In genomic region chr3:154792828-154793227, GRCh38 we compare ENCODE assay signal across 30 cellular contexts.
"Had no signal": no experiment of that assay in that cellular context is flagged by ENCODE, and none has a peak within 500 bp of the region (broad histone marks: within the 10 kb centered on the region; RNA-seq: fewer than 3 reads in every experiment).

No MANE protein-coding gene starts in this region.

- H3K4me3 ChIP-seq: ascending aorta, breast epithelium, psoas muscle, right atrium auricular region, suprapubic skin, tibial artery, upper lobe of right lung had no signal

- H3K4me1 ChIP-seq: breast epithelium, parathyroid adenoma, psoas muscle, right atrium auricular region, suprapubic skin had no signal

- DNase-seq: activated CD4-positive, alpha-beta T cell treated with anti-CD3 and anti-CD28 coated beads for 48 hours; activated CD4-positive, alpha-beta T cell treated with anti-CD3 and anti-CD28 coated beads, Interleukin-2, amount 50 U/mL, for 48 hours; activated CD8-positive, alpha-beta memory T cell treated with anti-CD3 and anti-CD28 coated beads, Interleukin-2, amount 50 U/mL, for 48 hours; activated gamma-delta T cell; activated naive CD4-positive, alpha-beta T cell treated with anti-CD3 and anti-CD28 coated beads, Interleukin-2, amount 10 ng/mL, durations not matched to agents 7 days and 5 days; activated naive CD8-positive, alpha-beta T cell treated with anti-CD3 and anti-CD28 coated beads, Interleukin-2, amount 10 ng/mL, durations not matched to agents 7 days and 5 days; activated T-cell treated with anti-CD3 and anti-CD28 coated beads, Interleukin-2, amount 50 U/mL, for 24 hours; central memory CD4-positive, alpha-beta T cell; foreskin fibroblast; head of caudate nucleus; hippocampal formation; left colon; midbrain; naive thymus-derived CD8-positive, alpha-beta T cell; nucleus accumbens; psoas muscle; stimulated activated CD4-positive, alpha-beta T cell treated with anti-CD3 and anti-CD28 coated beads, Interleukin-15, amount 100 ng/mL, for 24 hours; stimulated activated CD4-positive, alpha-beta T cell treated with anti-CD3 and anti-CD28 coated beads, Interleukin-2, amount 100 ng/mL, for 24 hours; stimulated activated naive B cell treated with anti-CD40 and anti-IgM and Interleukin-4, amounts not matched to agents 10 μg/mL and 1 μg/mL and 100 μg/mL, for 72 hours; T1000; tibial artery; upper lobe of right lung; WERI-Rb-1 had no signal

- H3K36me3 ChIP-seq: ascending aorta, breast epithelium, right atrium auricular region, suprapubic skin, tibial artery, upper lobe of right lung, WERI-Rb-1 had no signal

- H3K27ac Mint-ChIP-seq: activated naive CD4-positive, alpha-beta T cell treated with anti-CD3 and anti-CD28 coated beads, Interleukin-2, amount 10 ng/mL, durations not matched to agents 7 days and 5 days; activated naive CD8-positive, alpha-beta T cell treated with anti-CD3 and anti-CD28 coated beads, Interleukin-2, amount 10 ng/mL, durations not matched to agents 7 days and 5 days; activated T-cell treated with anti-CD3 and anti-CD28 coated beads, Interleukin-2, amount 50 U/mL, for 24 hours; naive thymus-derived CD8-positive, alpha-beta T cell; stimulated activated naive B cell treated with anti-CD40 and anti-IgM and Interleukin-4, amounts not matched to agents 10 μg/mL and 1 μg/mL and 100 μg/mL, for 72 hours had no signal

- H3K4me3 Mint-ChIP-seq: activated naive CD4-positive, alpha-beta T cell treated with anti-CD3 and anti-CD28 coated beads, Interleukin-2, amount 10 ng/mL, durations not matched to agents 7 days and 5 days; activated naive CD8-positive, alpha-beta T cell treated with anti-CD3 and anti-CD28 coated beads, Interleukin-2, amount 10 ng/mL, durations not matched to agents 7 days and 5 days; activated T-cell treated with anti-CD3 and anti-CD28 coated beads, Interleukin-2, amount 50 U/mL, for 24 hours; naive thymus-derived CD8-positive, alpha-beta T cell; neural crest cell; stimulated activated naive B cell treated with anti-CD40 and anti-IgM and Interleukin-4, amounts not matched to agents 10 μg/mL and 1 μg/mL and 100 μg/mL, for 72 hours had no signal

- H3K27me3 Mint-ChIP-seq: activated naive CD4-positive, alpha-beta T cell treated with anti-CD3 and anti-CD28 coated beads, Interleukin-2, amount 10 ng/mL, durations not matched to agents 7 days and 5 days; activated naive CD8-positive, alpha-beta T cell treated with anti-CD3 and anti-CD28 coated beads, Interleukin-2, amount 10 ng/mL, durations not matched to agents 7 days and 5 days; activated T-cell treated with anti-CD3 and anti-CD28 coated beads, Interleukin-2, amount 50 U/mL, for 24 hours; naive thymus-derived CD8-positive, alpha-beta T cell; stimulated activated naive B cell treated with anti-CD40 and anti-IgM and Interleukin-4, amounts not matched to agents 10 μg/mL and 1 μg/mL and 100 μg/mL, for 72 hours had no signal

- ATAC-seq: activated CD4-positive, CD25-positive, alpha-beta regulatory T cell treated with anti-CD3 and anti-CD28 coated beads, Interleukin-2, amount 50 U/mL, for 24 hours; left colon; naive thymus-derived CD8-positive, alpha-beta T cell; psoas muscle; stimulated activated naive B cell treated with anti-CD40 and anti-IgM and Interleukin-4, amounts not matched to agents 10 μg/mL and 1 μg/mL and 100 μg/mL, for 72 hours; upper lobe of right lung had no signal

- H3K27ac ChIP-seq: ascending aorta, breast epithelium, parathyroid adenoma, psoas muscle, right atrium auricular region, suprapubic skin, tibial artery, upper lobe of right lung, WERI-Rb-1 had no signal

- H2AFZ ChIP-seq: parathyroid adenoma had no signal

- H3K27me3 ChIP-seq: ascending aorta, breast epithelium, right atrium auricular region, suprapubic skin, tibial artery, upper lobe of right lung had no signal

- H3K9me3 Mint-ChIP-seq: activated naive CD4-positive, alpha-beta T cell treated with anti-CD3 and anti-CD28 coated beads, Interleukin-2, amount 10 ng/mL, durations not matched to agents 7 days and 5 days; activated naive CD8-positive, alpha-beta T cell treated with anti-CD3 and anti-CD28 coated beads, Interleukin-2, amount 10 ng/mL, durations not matched to agents 7 days and 5 days; activated T-cell treated with anti-CD3 and anti-CD28 coated beads, Interleukin-2, amount 50 U/mL, for 24 hours; naive thymus-derived CD8-positive, alpha-beta T cell; neural crest cell; stimulated activated naive B cell treated with anti-CD40 and anti-IgM and Interleukin-4, amounts not matched to agents 10 μg/mL and 1 μg/mL and 100 μg/mL, for 72 hours had no signal

- H3K9me3 ChIP-seq: ascending aorta, breast epithelium, psoas muscle, right atrium auricular region, suprapubic skin, tibial artery, upper lobe of right lung had no signal

- H3K79me2 ChIP-seq: parathyroid adenoma had no signal

- H3K4me1 Mint-ChIP-seq: activated naive CD4-positive, alpha-beta T cell treated with anti-CD3 and anti-CD28 coated beads, Interleukin-2, amount 10 ng/mL, durations not matched to agents 7 days and 5 days; activated naive CD8-positive, alpha-beta T cell treated with anti-CD3 and anti-CD28 coated beads, Interleukin-2, amount 10 ng/mL, durations not matched to agents 7 days and 5 days had no signal

- H3K9ac ChIP-seq: parathyroid adenoma had no signal

- H3K36me3 Mint-ChIP-seq: activated naive CD4-positive, alpha-beta T cell treated with anti-CD3 and anti-CD28 coated beads, Interleukin-2, amount 10 ng/mL, durations not matched to agents 7 days and 5 days; activated naive CD8-positive, alpha-beta T cell treated with anti-CD3 and anti-CD28 coated beads, Interleukin-2, amount 10 ng/mL, durations not matched to agents 7 days and 5 days; naive thymus-derived CD8-positive, alpha-beta T cell; stimulated activated naive B cell treated with anti-CD40 and anti-IgM and Interleukin-4, amounts not matched to agents 10 μg/mL and 1 μg/mL and 100 μg/mL, for 72 hours had no signal
